8 cellular contexts compared by ENCODE assay signal in the genomic region with DNA sequence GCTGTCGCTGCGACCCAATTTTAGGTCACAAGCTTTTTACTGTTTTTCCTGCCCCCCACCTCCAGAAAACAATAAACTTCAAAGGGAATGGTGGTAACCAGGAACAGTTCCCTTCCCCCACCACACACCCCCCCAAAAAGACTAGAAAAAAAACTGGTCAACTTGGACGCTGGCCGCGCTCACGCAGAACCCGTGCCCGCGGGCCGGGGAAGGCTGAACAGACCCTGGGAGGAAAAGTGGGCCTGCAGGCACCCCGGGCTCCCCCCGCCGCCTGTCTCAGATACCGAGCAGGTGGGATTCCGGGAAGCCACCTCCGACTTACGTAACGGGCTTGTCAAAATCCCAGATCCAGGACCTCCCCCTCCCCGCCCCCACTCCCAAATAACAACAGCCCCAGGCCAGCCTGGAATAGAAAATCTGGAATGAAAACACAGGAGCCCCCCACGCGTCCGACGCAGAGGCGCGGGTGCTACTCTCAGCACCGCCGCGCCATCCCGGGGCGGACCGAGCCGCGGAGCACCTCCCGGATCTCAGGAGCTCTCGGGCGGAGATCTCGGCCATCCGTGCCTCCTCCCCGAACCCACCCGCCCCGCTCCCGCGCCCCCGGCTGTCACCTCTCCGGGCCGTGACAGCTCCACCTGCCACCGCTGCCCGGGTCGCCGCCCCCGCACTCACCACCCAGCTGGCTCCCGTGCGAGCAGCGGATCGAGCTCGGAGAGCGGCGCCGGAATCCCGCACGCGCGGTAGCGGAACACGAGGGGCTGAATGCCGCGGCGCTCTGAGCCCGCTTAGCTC. TPM values are rescaled to one million over a fixed set of nuclear protein-coding genes. Genes with fewer than 3 reads are reported as not detected.
DNase-seq lines count a peak whose midpoint lies in the region; ATAC-seq and TF ChIP-seq lines count a peak whose summit lies in the region.

No MANE protein-coding gene starts in this region.

- H3K27me3 ChIP-seq in BE2C, result no peaks in the 10 kb centered on the region

- peak overlapping the region; percentile 94 for H3K4me3 ChIP-seq in BE2C (ENCODE audit: low read depth, low read length)
- H3K4me3 ChIP-seq in epithelial cell of esophagus (ENCODE audit: low read length), result peak overlapping the region; percentile 82

- peak; percentile 38 for ATAC-seq in GM21528 (IDR thresholded peaks at IDR 0.05; ENCODE audit: low FRiP score, unreplicated experiment)

- H3K9me3 ChIP-seq in BE2C, result no peaks in the 10 kb centered on the region

- peak; percentile 76 for DNase-seq in BE2C
- peak; percentile 86 for DNase-seq in NCI-H2171 treated with DMSO at 0.1 percent for 48 hours (lab: John Stamatoyannopoulos, UW)
- peak; percentile 77 for DNase-seq in activated CD8-positive, alpha-beta memory T cell treated with anti-CD3 and anti-CD28 coated beads, Interleukin-2, amount 50 U/mL, for 48 hours
- no peak for DNase-seq in epithelial cell of esophagus (ENCODE audit: low read depth)
- DNase-seq in mucosa of gallbladder (ENCODE audit: low spot score), result peak; percentile 40
- DNase-seq in stimulated activated naive CD4-positive, alpha-beta T cell treated with Interleukin-2 at 50 U/mL for 16 hours (lab: John Stamatoyannopoulos, UW), result peak; percentile 50
- no peak for DNase-seq in NCI-H128 (lab: John Stamatoyannopoulos, UW; ENCODE audit: unreplicated experiment)

- H3K4me1 ChIP-seq in BE2C, result no peaks in the 10 kb centered on the region

- TF ChIP-seq CTCF in BE2C (IDR thresholded peaks at IDR 0.05; ENCODE audit: low read depth, low read length) (no peak), epithelial cell of esophagus (IDR thresholded peaks at IDR 0.05; ENCODE audit: insufficient read depth, low read depth, low read length, missing control alignments) (no peak)

- H3K36me3 ChIP-seq in BE2C, result no peaks in the 10 kb centered on the region

RNA-seq across cellular contexts. Expression of gene DENND4A, which starts 0.6 kb away (rescaled TPM):
- 14.0 TPM for polyA plus RNA-seq in BE2C (2012; ENCODE audit: insufficient read depth, insufficient read length, low read depth)
- total RNA-seq in mucosa of gallbladder, result 26.9 TPM

Comparison
In these comparisons a context has a peak if more than half of its experiments do, and no peak if none do; other contexts are left out.
1. DNase-seq: peak in BE2C (single experiment), NCI-H2171 treated with DMSO at 0.1 percent for 48 hours (single experiment), activated CD8-positive, alpha-beta memory T cell treated with anti-CD3 and anti-CD28 coated beads, Interleukin-2, amount 50 U/mL, for 48 hours (single experiment), mucosa of gallbladder (single experiment) and stimulated activated naive CD4-positive, alpha-beta T cell treated with Interleukin-2 at 50 U/mL for 16 hours (single experiment); none in epithelial cell of esophagus (single experiment) and NCI-H128 (single experiment).